ENCODE assay signal across 8 cellular contexts in genomic region chr3:189049458-189050231, GRCh38.
A peak's percentile ranks its signal among the peaks of the same experiment; 100 is the strongest.
DNase-seq lines count a peak whose midpoint lies in the region.

No MANE protein-coding gene starts in this region.

- peak overlapping the region in 3 of 5 donors; percentile 13 to 58 (median 23) for H3K4me3 Mint-ChIP-seq in immature natural killer cell

- in situ Hi-C loops in KBM-7 (cut with MboI; ENCODE audit: low pct_unique_long_range_greater_than_20kb, low sequenced_read_pairs): no loop called here

- H3K36me3 Mint-ChIP-seq in immature natural killer cell: no peaks in the 10 kb centered on the region

- peaks cover 0 to 2% (median 0%) of the 10 kb centered on the region in 3 donors for H3K27me3 Mint-ChIP-seq in immature natural killer cell (ENCODE audit: low read depth in 3 of 3)

- peaks cover 0 to 2% (median 0%) of the 10 kb centered on the region in 6 donors for H3K9me3 Mint-ChIP-seq in immature natural killer cell

- DNase-seq in NK-92 treated with Interleukin-12 subunit alpha and Interleukin-12 subunit beta, amount 100 ng/mL, for 24 hours (lab: John Stamatoyannopoulos, UW): peak; percentile 4
- no peak for DNase-seq in NK-92 (lab: John Stamatoyannopoulos, UW; ENCODE audit: unreplicated experiment)
- DNase-seq in KBM-7: peak; percentile 4
- peak; percentile 35 to 42 for DNase-seq in activated T-cell treated with anti-CD3 and anti-CD28 coated beads, Interleukin-2, amount 50 U/mL, for 48 hours
- peak in 1 of 3 donors; percentile 14 for DNase-seq in immature natural killer cell
- no peak for DNase-seq in EL
- no peak for DNase-seq in SKM-1 treated with dmso at 0.1 percent for 144 hours (lab: John Stamatoyannopoulos, UW; ENCODE audit: unreplicated experiment)
- no peak for DNase-seq in NCI-H510A treated with DMSO at 0.1 percent for 48 hours (lab: John Stamatoyannopoulos, UW)

- peak overlapping the region in 4 of 6 donors; percentile 46 to 93 (median 76) for H3K27ac Mint-ChIP-seq in immature natural killer cell

- H3K4me1 Mint-ChIP-seq in immature natural killer cell: peaks cover 10 to 12% of the 10 kb centered on the region in 2 donors

Comparison
In these comparisons a context has a peak if more than half of its experiments do, and no peak if none do; other contexts are left out.
1. DNase-seq: peak in NK-92 treated with Interleukin-12 subunit alpha and Interleukin-12 subunit beta, amount 100 ng/mL, for 24 hours (single experiment), KBM-7 (single experiment) and activated T-cell treated with anti-CD3 and anti-CD28 coated beads, Interleukin-2, amount 50 U/mL, for 48 hours (2 of 2); none in NK-92 (single experiment), EL (single experiment), SKM-1 treated with dmso at 0.1 percent for 144 hours (single experiment) and NCI-H510A treated with DMSO at 0.1 percent for 48 hours (single experiment).